Comparison of ENCODE assay signal across 31 cellular contexts in genomic region chr11:102284008-102284407, GRCh38.
"Had no signal": no experiment of that assay in that cellular context is flagged by ENCODE, and none has a peak within 500 bp of the region (broad histone marks: within the 10 kb centered on the region; RNA-seq: fewer than 3 reads in every experiment).

No MANE protein-coding gene starts in this region.

- H3K36me3 ChIP-seq: left lung, lower lobe of right lung, neural progenitor cell, neutrophil, ovary, right atrium auricular region, spleen, thyroid gland, transverse colon, uterus had no signal

- H3K27ac ChIP-seq: left lung, lower lobe of right lung, neural progenitor cell, neutrophil, ovary, right atrium auricular region, skin epidermis, spleen, testis, thyroid gland, transverse colon, uterus had no signal

- H2AFZ ChIP-seq: neural progenitor cell had no signal

- DNase-seq: hypothalamus; immature natural killer cell; kidney; left colon; left lung; lower lobe of right lung; mammary epithelial cell; mesenchymal stem cell; naive B cell; natural killer cell; nephron progenitor cell; occipital lobe; ovary; spleen; stimulated activated CD4-positive, alpha-beta T cell treated with anti-CD3 and anti-CD28 coated beads, Interleukin-4, amount 100 ng/mL, for 24 hours; stimulated activated CD8-positive, alpha-beta memory T cell treated with anti-CD3 and anti-CD28 coated beads, Interleukin-4, amount 100 ng/mL, for 48 hours; stimulated activated naive CD4-positive, alpha-beta T cell treated with Interleukin-2 at 50 U/mL for 16 hours; stimulated activated naive CD8-positive, alpha-beta T cell treated with anti-CD3 and anti-CD28 coated beads, Interleukin-15, amount 100 ng/mL, for 72 hours; substantia nigra; testis; thyroid gland; transverse colon; uterus had no signal

- H3K27ac Mint-ChIP-seq: immature natural killer cell; naive B cell; natural killer cell; neural progenitor cell; progenitor cell of endocrine pancreas; stimulated activated memory B cell treated with anti-CD40 and anti-IgM and Interleukin-4, amounts not matched to agents 10 μg/mL and 1 μg/mL and 100 μg/mL, for 72 hours; stimulated activated naive CD8-positive, alpha-beta T cell treated with anti-CD3 and anti-CD28 coated beads, Interleukin-15, amount 100 ng/mL, for 72 hours had no signal

- H3K4me2 ChIP-seq: neural progenitor cell had no signal

- H3K4me3 ChIP-seq: left lung, lower lobe of right lung, neural progenitor cell, ovary, right atrium auricular region, skin epidermis, spleen, testis, thyroid gland, transverse colon, uterus had no signal

- H3K9ac ChIP-seq: neural progenitor cell had no signal

- H3K9me3 ChIP-seq: left lung, lower lobe of right lung, neutrophil, ovary, right atrium auricular region, spleen, testis, thyroid gland, transverse colon, uterus had no signal

- H3K27me3 ChIP-seq: left lung, neural progenitor cell, ovary, right atrium auricular region, spleen, testis, thyroid gland, transverse colon, uterus had no signal

- H3K36me3 Mint-ChIP-seq: immature natural killer cell; naive B cell; natural killer cell; neural progenitor cell; stimulated activated memory B cell treated with anti-CD40 and anti-IgM and Interleukin-4, amounts not matched to agents 10 μg/mL and 1 μg/mL and 100 μg/mL, for 72 hours had no signal

- H3K4me3 Mint-ChIP-seq: immature natural killer cell; naive B cell; natural killer cell; nephron progenitor cell; neural progenitor cell; stimulated activated memory B cell treated with anti-CD40 and anti-IgM and Interleukin-4, amounts not matched to agents 10 μg/mL and 1 μg/mL and 100 μg/mL, for 72 hours; stimulated activated naive CD8-positive, alpha-beta T cell treated with anti-CD3 and anti-CD28 coated beads, Interleukin-15, amount 100 ng/mL, for 72 hours had no signal

- ATAC-seq: left colon; left lung; lower lobe of right lung; natural killer cell; sciatic nerve; stimulated activated memory B cell treated with anti-CD40 and anti-IgM and Interleukin-4, amounts not matched to agents 10 μg/mL and 1 μg/mL and 100 μg/mL, for 72 hours; stimulated activated naive CD8-positive, alpha-beta T cell treated with anti-CD3 and anti-CD28 coated beads, Interleukin-15, amount 100 ng/mL, for 72 hours had no signal

- FAIRE-seq: islet of Langerhans, kidney had no signal

- H3K9me3 Mint-ChIP-seq: immature natural killer cell; natural killer cell; nephron progenitor cell; neural progenitor cell; stimulated activated memory B cell treated with anti-CD40 and anti-IgM and Interleukin-4, amounts not matched to agents 10 μg/mL and 1 μg/mL and 100 μg/mL, for 72 hours; stimulated activated naive CD8-positive, alpha-beta T cell treated with anti-CD3 and anti-CD28 coated beads, Interleukin-15, amount 100 ng/mL, for 72 hours had no signal

- H3K27me3 Mint-ChIP-seq: progenitor cell of endocrine pancreas; stimulated activated memory B cell treated with anti-CD40 and anti-IgM and Interleukin-4, amounts not matched to agents 10 μg/mL and 1 μg/mL and 100 μg/mL, for 72 hours; stimulated activated naive CD8-positive, alpha-beta T cell treated with anti-CD3 and anti-CD28 coated beads, Interleukin-15, amount 100 ng/mL, for 72 hours had no signal
